ENCODE assay signal across 24 cellular contexts in the genomic region with DNA sequence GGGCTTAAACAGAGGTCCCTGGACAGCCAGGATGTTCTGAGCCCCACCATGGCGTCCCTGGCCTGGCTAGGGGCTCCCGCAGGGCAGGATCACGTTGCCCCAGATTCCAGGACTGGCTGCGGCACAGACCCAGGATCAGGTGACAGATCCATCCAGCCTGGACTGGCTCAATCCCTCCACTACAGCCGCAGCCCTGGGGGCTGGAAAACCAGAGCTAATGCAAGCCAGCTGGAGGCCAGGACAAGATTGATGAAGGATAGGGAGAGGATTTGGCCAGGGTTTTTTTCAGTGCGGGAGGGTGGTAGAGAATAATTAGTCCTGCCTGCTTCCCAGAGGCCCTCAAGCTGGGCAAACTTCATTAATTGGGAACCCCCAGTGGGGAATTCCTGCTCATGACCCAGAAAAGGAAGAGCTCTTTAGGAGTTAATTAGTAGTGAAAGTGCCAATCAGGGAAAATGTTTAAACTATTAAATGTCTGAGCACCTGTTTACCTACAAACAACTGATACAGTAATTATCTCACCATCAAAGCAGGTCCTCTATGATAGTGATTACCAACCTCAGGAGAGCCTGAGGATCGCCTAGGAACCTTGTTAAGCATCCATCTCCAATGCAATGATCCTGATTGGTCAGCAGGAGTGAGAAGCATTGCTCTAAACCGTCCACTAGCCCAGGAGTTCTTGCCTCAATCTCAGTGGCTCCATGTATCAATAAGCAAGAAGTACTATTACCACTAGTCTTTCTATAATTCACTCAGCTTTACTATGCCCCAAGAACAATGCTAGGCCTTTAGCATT. TPM values are rescaled to one million over a fixed set of nuclear protein-coding genes. Genes with fewer than 3 reads are reported as not detected.
DNase-seq lines count a peak whose midpoint lies in the region; ATAC-seq and TF ChIP-seq lines count a peak whose summit lies in the region.
"Had no signal": no experiment of that assay in that cellular context is flagged by ENCODE, and none has a peak within 500 bp of the region (broad histone marks: within the 10 kb centered on the region; RNA-seq: fewer than 3 reads in every experiment).

No MANE protein-coding gene starts in this region.

- DNase-seq in EH (ENCODE audit: low read depth) (peak; percentile 9), NCI-H146 treated with DMSO at 0.1 percent for 48 hours (lab: John Stamatoyannopoulos, UW; ENCODE audit: unreplicated experiment) (peak; percentile 40), WTC11 (ENCODE audit: low spot score) (peak; percentile 48), GM13977 (ENCODE audit: low spot score) (no peak), globus pallidus (ENCODE audit: low spot score) (no peak)
- DNase-seq: activated CD4-positive, alpha-beta memory T cell treated with anti-CD3 and anti-CD28 coated beads for 36 hours; activated naive CD4-positive, alpha-beta T cell treated with anti-CD3 and anti-CD28 coated beads, Interleukin-2, amount 50 U/mL, for 16 hours; activated T-cell treated with anti-CD3 and anti-CD28 coated beads, Interleukin-2, amount 50 U/mL, for 4 hours; body of pancreas; CD8-positive, alpha-beta memory T cell; hippocampal formation; IMR-90; NCI-H187; NCI-H226; pancreas; stimulated activated naive B cell treated with anti-CD40 and anti-IgM and Interleukin-4, amounts not matched to agents 10 μg/mL and 1 μg/mL and 100 μg/mL, for 72 hours had no signal

- H3K36me3 Mint-ChIP-seq in WTC11 (no peaks in the 10 kb centered on the region), nephron (ENCODE audit: low read depth) (no peaks in the 10 kb centered on the region)
- H3K36me3 Mint-ChIP-seq: activated CD4-positive, alpha-beta memory T cell treated with anti-CD3 and anti-CD28 coated beads for 36 hours; CD8-positive, alpha-beta memory T cell; stimulated activated naive B cell treated with anti-CD40 and anti-IgM and Interleukin-4, amounts not matched to agents 10 μg/mL and 1 μg/mL and 100 μg/mL, for 72 hours had no signal

- peak; percentile 75 for ATAC-seq in WTC11
- ATAC-seq in HG03565 (IDR thresholded peaks at IDR 0.05; ENCODE audit: unreplicated experiment) = no peak
- ATAC-seq in GM18519 (IDR thresholded peaks at IDR 0.05; ENCODE audit: low FRiP score, unreplicated experiment) = no peak
- ATAC-seq: activated T-cell treated with anti-CD3 and anti-CD28 coated beads, Interleukin-2, amount 50 U/mL, for 4 hours; body of pancreas; pancreas; sciatic nerve; stimulated activated naive B cell treated with anti-CD40 and anti-IgM and Interleukin-4, amounts not matched to agents 10 μg/mL and 1 μg/mL and 100 μg/mL, for 72 hours had no signal

- in situ Hi-C loops in GM13977 (cut with MboI; ENCODE audit: low pct_unique_long_range_greater_than_20kb, low sequenced_read_pairs, unreplicated experiment) = no loop called here

- no peak overlapping the region for H3K27ac Mint-ChIP-seq in WTC11
- peak overlapping the region; percentile 41 to 87 (median 75) for H3K27ac Mint-ChIP-seq in nephron
- H3K27ac Mint-ChIP-seq: activated CD4-positive, alpha-beta memory T cell treated with anti-CD3 and anti-CD28 coated beads for 36 hours; stimulated activated naive B cell treated with anti-CD40 and anti-IgM and Interleukin-4, amounts not matched to agents 10 μg/mL and 1 μg/mL and 100 μg/mL, for 72 hours had no signal

- TF ChIP-seq CTCF in WTC11 (IDR thresholded peaks at IDR 0.05) (no peak), nephron (IDR thresholded peaks at IDR 0.05; ENCODE audit: unreplicated experiment in 3 of 3) (no peak), GM13977 (IDR thresholded peaks at IDR 0.05; ENCODE audit: extremely low read depth, insufficient read depth, missing control alignments) (no peak)

- H3K27me3 Mint-ChIP-seq in WTC11 (ENCODE audit: low read depth) (peaks cover 3% of the 10 kb centered on the region; the same call in 1 of the 2 replicates), nephron (ENCODE audit: low read depth) (peaks cover 15% of the 10 kb centered on the region)

- H3K4me1 Mint-ChIP-seq in WTC11 (no peaks in the 10 kb centered on the region), nephron (peaks cover 20% of the 10 kb centered on the region)
- H3K4me1 Mint-ChIP-seq: CD8-positive, alpha-beta memory T cell; stimulated activated naive B cell treated with anti-CD40 and anti-IgM and Interleukin-4, amounts not matched to agents 10 μg/mL and 1 μg/mL and 100 μg/mL, for 72 hours had no signal

- POLR2A ChIA-PET in WTC11 (lab: Charles Lee) = no interaction called here

- CTCF ChIA-PET in WTC11 (lab: Charles Lee) = interaction anchor here (1.0 to 1.2 kb wide), 2 partner anchors 8 to 45 kb away, joined by 3 read pairs; no protein-coding TSS in a partner anchor

- no peaks in the 10 kb centered on the region for H3K9me3 Mint-ChIP-seq in WTC11
- no peaks in the 10 kb centered on the region for H3K9me3 Mint-ChIP-seq in nephron
- H3K9me3 Mint-ChIP-seq: activated CD4-positive, alpha-beta memory T cell treated with anti-CD3 and anti-CD28 coated beads for 36 hours; activated T-cell treated with anti-CD3 and anti-CD28 coated beads, Interleukin-2, amount 50 U/mL, for 4 hours; CD8-positive, alpha-beta memory T cell; stimulated activated naive B cell treated with anti-CD40 and anti-IgM and Interleukin-4, amounts not matched to agents 10 μg/mL and 1 μg/mL and 100 μg/mL, for 72 hours had no signal

- H3K4me3 Mint-ChIP-seq in WTC11 (no peak overlapping the region), nephron (peak overlapping the region in 1 of 3 experiments; percentile 54)
- H3K4me3 Mint-ChIP-seq: activated CD4-positive, alpha-beta memory T cell treated with anti-CD3 and anti-CD28 coated beads for 36 hours; activated T-cell treated with anti-CD3 and anti-CD28 coated beads, Interleukin-2, amount 50 U/mL, for 4 hours; CD8-positive, alpha-beta memory T cell; stimulated activated naive B cell treated with anti-CD40 and anti-IgM and Interleukin-4, amounts not matched to agents 10 μg/mL and 1 μg/mL and 100 μg/mL, for 72 hours had no signal

TF ChIP-seq in WTC11, 78 proteins besides CTCF, POLR2A, EP300 and RAD21 (continues in another document):
- no peak for TF ChIP-seq MXD4 (CRISPR knock-in tag; IDR thresholded peaks at IDR 0.05; ENCODE audit: borderline replicate concordance)
- no peak for TF ChIP-seq ZNF219 (CRISPR knock-in tag; IDR thresholded peaks at IDR 0.05; ENCODE audit: borderline replicate concordance)
- no peak for TF ChIP-seq SP1 (CRISPR knock-in tag; conservative IDR thresholded peaks at IDR 0.05)
- no peak for TF ChIP-seq PRRX2 (CRISPR knock-in tag; IDR thresholded peaks at IDR 0.05)
- no peak for TF ChIP-seq ZNF671 (CRISPR knock-in tag; IDR thresholded peaks at IDR 0.05)
- no peak for TF ChIP-seq ZNF263 (CRISPR knock-in tag; IDR thresholded peaks at IDR 0.05; ENCODE audit: low read depth)
- TF ChIP-seq ZNF423 (CRISPR knock-in tag; IDR thresholded peaks at IDR 0.05) = no peak
- TF ChIP-seq ETV6 (CRISPR knock-in tag; IDR thresholded peaks at IDR 0.05) = no peak
- TF ChIP-seq, protein P1, sequence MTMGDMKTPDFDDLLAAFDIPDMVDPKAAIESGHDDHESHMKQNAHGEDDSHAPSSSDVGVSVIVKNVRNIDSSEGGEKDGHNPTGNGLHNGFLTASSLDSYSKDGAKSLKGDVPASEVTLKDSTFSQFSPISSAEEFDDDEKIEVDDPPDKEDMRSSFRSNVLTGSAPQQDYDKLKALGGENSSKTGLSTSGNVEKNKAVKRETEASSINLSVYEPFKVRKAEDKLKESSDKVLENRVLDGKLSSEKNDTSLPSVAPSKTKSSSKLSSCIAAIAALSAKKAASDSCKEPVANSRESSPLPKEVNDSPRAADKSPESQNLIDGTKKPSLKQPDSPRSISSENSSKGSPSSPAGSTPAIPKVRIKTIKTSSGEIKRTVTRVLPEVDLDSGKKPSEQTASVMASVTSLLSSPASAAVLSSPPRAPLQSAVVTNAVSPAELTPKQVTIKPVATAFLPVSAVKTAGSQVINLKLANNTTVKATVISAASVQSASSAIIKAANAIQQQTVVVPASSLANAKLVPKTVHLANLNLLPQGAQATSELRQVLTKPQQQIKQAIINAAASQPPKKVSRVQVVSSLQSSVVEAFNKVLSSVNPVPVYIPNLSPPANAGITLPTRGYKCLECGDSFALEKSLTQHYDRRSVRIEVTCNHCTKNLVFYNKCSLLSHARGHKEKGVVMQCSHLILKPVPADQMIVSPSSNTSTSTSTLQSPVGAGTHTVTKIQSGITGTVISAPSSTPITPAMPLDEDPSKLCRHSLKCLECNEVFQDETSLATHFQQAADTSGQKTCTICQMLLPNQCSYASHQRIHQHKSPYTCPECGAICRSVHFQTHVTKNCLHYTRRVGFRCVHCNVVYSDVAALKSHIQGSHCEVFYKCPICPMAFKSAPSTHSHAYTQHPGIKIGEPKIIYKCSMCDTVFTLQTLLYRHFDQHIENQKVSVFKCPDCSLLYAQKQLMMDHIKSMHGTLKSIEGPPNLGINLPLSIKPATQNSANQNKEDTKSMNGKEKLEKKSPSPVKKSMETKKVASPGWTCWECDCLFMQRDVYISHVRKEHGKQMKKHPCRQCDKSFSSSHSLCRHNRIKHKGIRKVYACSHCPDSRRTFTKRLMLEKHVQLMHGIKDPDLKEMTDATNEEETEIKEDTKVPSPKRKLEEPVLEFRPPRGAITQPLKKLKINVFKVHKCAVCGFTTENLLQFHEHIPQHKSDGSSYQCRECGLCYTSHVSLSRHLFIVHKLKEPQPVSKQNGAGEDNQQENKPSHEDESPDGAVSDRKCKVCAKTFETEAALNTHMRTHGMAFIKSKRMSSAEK (CRISPR knock-in tag; IDR thresholded peaks at IDR 0.05; ENCODE audit: borderline replicate concordance) = no peak
- TF ChIP-seq, protein P2, sequence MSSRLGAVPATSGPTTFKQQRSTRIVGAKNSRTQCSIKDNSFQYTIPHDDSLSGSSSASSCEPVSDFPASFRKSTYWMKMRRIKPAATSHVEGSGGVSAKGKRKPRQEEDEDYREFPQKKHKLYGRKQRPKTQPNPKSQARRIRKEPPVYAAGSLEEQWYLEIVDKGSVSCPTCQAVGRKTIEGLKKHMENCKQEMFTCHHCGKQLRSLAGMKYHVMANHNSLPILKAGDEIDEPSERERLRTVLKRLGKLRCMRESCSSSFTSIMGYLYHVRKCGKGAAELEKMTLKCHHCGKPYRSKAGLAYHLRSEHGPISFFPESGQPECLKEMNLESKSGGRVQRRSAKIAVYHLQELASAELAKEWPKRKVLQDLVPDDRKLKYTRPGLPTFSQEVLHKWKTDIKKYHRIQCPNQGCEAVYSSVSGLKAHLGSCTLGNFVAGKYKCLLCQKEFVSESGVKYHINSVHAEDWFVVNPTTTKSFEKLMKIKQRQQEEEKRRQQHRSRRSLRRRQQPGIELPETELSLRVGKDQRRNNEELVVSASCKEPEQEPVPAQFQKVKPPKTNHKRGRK (CRISPR knock-in tag; IDR thresholded peaks at IDR 0.05; ENCODE audit: borderline replicate concordance) = no peak
- TF ChIP-seq ZNF396 (CRISPR knock-in tag; IDR thresholded peaks at IDR 0.05; ENCODE audit: borderline replicate concordance) = no peak
- TF ChIP-seq RORB (CRISPR knock-in tag; IDR thresholded peaks at IDR 0.05) = no peak
- TF ChIP-seq NR3C1 (CRISPR knock-in tag; conservative IDR thresholded peaks at IDR 0.05; ENCODE audit: low read depth) = no peak
- no peak for TF ChIP-seq EMX1 (CRISPR knock-in tag; IDR thresholded peaks at IDR 0.05)

RNA-seq across cellular contexts. Expression of a gene that starts 33.0 kb away (rescaled TPM):
- not detected in 3 replicates for total RNA-seq in WTC11 (2021)
- total RNA-seq: activated CD4-positive, alpha-beta memory T cell treated with anti-CD3 and anti-CD28 coated beads for 36 hours; activated T-cell treated with anti-CD3 and anti-CD28 coated beads, Interleukin-2, amount 50 U/mL, for 4 hours; body of pancreas; CD8-positive, alpha-beta memory T cell; IMR-90; lung; MCF 10A; pancreas; sciatic nerve; T-helper 1 cell treated with Interleukin-12 subunit alpha and Interleukin-12 subunit beta and Interleukin-4 antibody, amounts not matched to agents 30 ng/mL and 1 ng/mL, for 36 hours; thoracic aorta had no signal

RNA-seq across cellular contexts. Expression of a gene that starts 48.2 kb away (rescaled TPM):
- total RNA-seq in WTC11 (2021) = 0.09 to 0.21 TPM (median 0.20 TPM) in 3 replicates
- total RNA-seq: activated CD4-positive, alpha-beta memory T cell treated with anti-CD3 and anti-CD28 coated beads for 36 hours; activated T-cell treated with anti-CD3 and anti-CD28 coated beads, Interleukin-2, amount 50 U/mL, for 4 hours; CD8-positive, alpha-beta memory T cell; IMR-90; lung; MCF 10A; sciatic nerve; T-helper 1 cell treated with Interleukin-12 subunit alpha and Interleukin-12 subunit beta and Interleukin-4 antibody, amounts not matched to agents 30 ng/mL and 1 ng/mL, for 36 hours; thoracic aorta had no signal

Comparison
In these comparisons a context has a peak if more than half of its experiments do, and no peak if none do; other contexts are left out.
1. DNase-seq: peak in EH (single experiment), NCI-H146 treated with DMSO at 0.1 percent for 48 hours (single experiment) and WTC11 (single experiment); none in GM13977 (single experiment) and globus pallidus (single experiment).